In genomic region chr5:88676637-88677481, GRCh38 we compare ENCODE assay signal across 10 cellular contexts.
DNase-seq lines count a peak whose midpoint lies in the region; ATAC-seq and TF ChIP-seq lines count a peak whose summit lies in the region.
"Had no signal": no experiment of that assay in that cellular context is flagged by ENCODE, and none has a peak within 500 bp of the region (broad histone marks: within the 10 kb centered on the region; RNA-seq: fewer than 3 reads in every experiment).

No MANE protein-coding gene starts in this region.

- H3K4me2 ChIP-seq in PC-9, result peak overlapping the region; percentile 98

- no TSS peak for BruUV-seq in PC-9 (replicated peaks; lab: Mats Ljungman, UMichigan)

- no peaks in the 10 kb centered on the region for H4K20me1 ChIP-seq in PC-9 (ENCODE audit: insufficient read depth)

- peaks cover 8% of the 10 kb centered on the region for H3F3A ChIP-seq in PC-9 (ENCODE audit: insufficient read depth, low read depth)

- H3K4me3 ChIP-seq in PC-9, result peak overlapping the region; percentile 77
- H3K4me3 ChIP-seq in endodermal cell (ENCODE audit: low read length), result peak overlapping the region; percentile 76

- H3K9me3 ChIP-seq in PC-9 (ENCODE audit: insufficient read depth, low read depth), result no peaks in the 10 kb centered on the region
- no peaks in the 10 kb centered on the region for H3K9me3 ChIP-seq in endodermal cell (ENCODE audit: control insufficient read depth, low read length)

- H3K27ac ChIP-seq in PC-9 (no peak overlapping the region), endodermal cell (ENCODE audit: low read depth, low read length) (peak overlapping the region; percentile 99)

- peaks cover 33% of the 10 kb centered on the region for H3K4me1 Mint-ChIP-seq in activated CD4-positive, alpha-beta memory T cell treated with anti-CD3 and anti-CD28 coated beads, Interleukin-2, amount 10 ng/mL, durations not matched to agents 7 days and 5 days
- H3K4me1 Mint-ChIP-seq in activated CD4-positive, alpha-beta memory T cell treated with anti-CD3 and anti-CD28 coated beads for 36 hours (ENCODE audit: low read depth), result peaks cover 29% of the 10 kb centered on the region
- H3K4me1 Mint-ChIP-seq in endodermal cell, result peaks cover 23% of the 10 kb centered on the region
- H3K4me1 Mint-ChIP-seq in stimulated activated naive CD8-positive, alpha-beta T cell treated with anti-CD3 and anti-CD28 coated beads, Interleukin-15, amount 100 ng/mL, for 72 hours, result peaks cover 68% of the 10 kb centered on the region

- H3K27me3 ChIP-seq in PC-9 (ENCODE audit: insufficient read depth, low read depth) (no peaks in the 10 kb centered on the region), endodermal cell (ENCODE audit: control insufficient read depth, insufficient read depth, low read length, poor library complexity, severe bottlenecking) (peaks cover 100% of the 10 kb centered on the region)

- H3K27me3 Mint-ChIP-seq in activated CD4-positive, alpha-beta memory T cell treated with anti-CD3 and anti-CD28 coated beads, Interleukin-2, amount 10 ng/mL, durations not matched to agents 7 days and 5 days, result peaks cover 82% of the 10 kb centered on the region
- peaks cover 74% of the 10 kb centered on the region for H3K27me3 Mint-ChIP-seq in activated CD4-positive, alpha-beta memory T cell treated with anti-CD3 and anti-CD28 coated beads for 36 hours
- peaks cover 97% of the 10 kb centered on the region for H3K27me3 Mint-ChIP-seq in endodermal cell (ENCODE audit: insufficient read depth)
- peaks cover 100% of the 10 kb centered on the region for H3K27me3 Mint-ChIP-seq in stimulated activated naive CD8-positive, alpha-beta T cell treated with anti-CD3 and anti-CD28 coated beads, Interleukin-15, amount 100 ng/mL, for 72 hours

- POLR2A ChIA-PET in activated CD4-positive, alpha-beta memory T cell treated with anti-CD3 and anti-CD28 coated beads, Interleukin-2, amount 10 ng/mL, durations not matched to agents 7 days and 5 days (lab: Charles Lee), result no interaction called here
- POLR2A ChIA-PET in activated CD4-positive, alpha-beta memory T cell treated with anti-CD3 and anti-CD28 coated beads for 36 hours (lab: Charles Lee), result no interaction called here
- POLR2A ChIA-PET in PC-9 (lab: Charles Lee; ENCODE audit: unreplicated experiment), result no interaction called here

- TF ChIP-seq CTCF in PC-9 (conservative IDR thresholded peaks at IDR 0.05) (no peak), endodermal cell (conservative IDR thresholded peaks at IDR 0.05) (no peak)

- H3K9me3 Mint-ChIP-seq in activated CD4-positive, alpha-beta memory T cell treated with anti-CD3 and anti-CD28 coated beads, Interleukin-2, amount 10 ng/mL, durations not matched to agents 7 days and 5 days, result no peaks in the 10 kb centered on the region
- H3K9me3 Mint-ChIP-seq in activated CD4-positive, alpha-beta memory T cell treated with anti-CD3 and anti-CD28 coated beads for 36 hours, result no peaks in the 10 kb centered on the region
- H3K9me3 Mint-ChIP-seq in endodermal cell, result no peaks in the 10 kb centered on the region
- H3K9me3 Mint-ChIP-seq in stimulated activated naive CD8-positive, alpha-beta T cell treated with anti-CD3 and anti-CD28 coated beads, Interleukin-15, amount 100 ng/mL, for 72 hours, result no peaks in the 10 kb centered on the region

- H3K9ac ChIP-seq in endodermal cell (ENCODE audit: extremely low read depth, low read length, poor library complexity, severe bottlenecking), result no peak overlapping the region

- CTCF ChIA-PET in activated CD4-positive, alpha-beta memory T cell treated with anti-CD3 and anti-CD28 coated beads, Interleukin-2, amount 10 ng/mL, durations not matched to agents 7 days and 5 days (lab: Charles Lee), result interaction anchor here (1.3 kb wide), 1 partner anchor 13 kb away, joined by 6 read pairs; no protein-coding TSS in a partner anchor
- CTCF ChIA-PET in activated CD4-positive, alpha-beta memory T cell treated with anti-CD3 and anti-CD28 coated beads for 36 hours (lab: Charles Lee), result interaction anchor here (0.8 to 3.8 kb wide), 2 partner anchors 13 to 15 kb away, joined by 3 to 21 read pairs; no protein-coding TSS in a partner anchor
- CTCF ChIA-PET in PC-9 (lab: Charles Lee), result no interaction called here

- DNase-seq in activated CD4-positive, alpha-beta memory T cell treated with anti-CD3 and anti-CD28 coated beads, Interleukin-2, amount 10 ng/mL, durations not matched to agents 7 days and 5 days, result no peak
- no peak for DNase-seq in activated CD4-positive, alpha-beta memory T cell treated with anti-CD3 and anti-CD28 coated beads for 36 hours
- DNase-seq in PC-9 (no peak), endodermal cell (no peak), NCI-H2196 treated with DMSO at 0.1 percent for 48 hours (lab: John Stamatoyannopoulos, UW; ENCODE audit: unreplicated experiment) (no peak), mesenteric fat pad (ENCODE audit: low spot score) (no peak)
- no peak for DNase-seq in stimulated activated naive CD8-positive, alpha-beta T cell treated with anti-CD3 and anti-CD28 coated beads, Interleukin-15, amount 100 ng/mL, for 72 hours
- DNase-seq in activated CD4-positive, alpha-beta T cell treated with anti-CD3 and anti-CD28 coated beads for 48 hours, result no peak
- DNase-seq: NCI-H1105; stimulated activated CD4-positive, alpha-beta T cell treated with anti-CD3 and anti-CD28 coated beads, Interleukin-4, amount 100 ng/mL, for 24 hours had no signal

- H3K36me3 Mint-ChIP-seq in activated CD4-positive, alpha-beta memory T cell treated with anti-CD3 and anti-CD28 coated beads, Interleukin-2, amount 10 ng/mL, durations not matched to agents 7 days and 5 days (ENCODE audit: low read depth), result peaks cover 21% of the 10 kb centered on the region
- peaks cover 12% of the 10 kb centered on the region for H3K36me3 Mint-ChIP-seq in activated CD4-positive, alpha-beta memory T cell treated with anti-CD3 and anti-CD28 coated beads for 36 hours
- H3K36me3 Mint-ChIP-seq in endodermal cell (ENCODE audit: low read depth), result no peaks in the 10 kb centered on the region

- H3K9me2 ChIP-seq in PC-9 (ENCODE audit: insufficient read depth), result no peaks in the 10 kb centered on the region

- no peaks in the 10 kb centered on the region for H3K36me3 ChIP-seq in PC-9 (ENCODE audit: low read depth)
- no peaks in the 10 kb centered on the region for H3K36me3 ChIP-seq in endodermal cell (ENCODE audit: control insufficient read depth, insufficient read depth, low read length)

- intact Hi-C loops in activated CD4-positive, alpha-beta memory T cell treated with anti-CD3 and anti-CD28 coated beads for 36 hours (cut with micrococcal nuclease), result loop anchor here (5.0 to 10.0 kb wide), 2 partner anchors 175 to 412 kb away; partner anchors contain the start of gene TMEM161B
- intact Hi-C loops in PC-9 (cut with micrococcal nuclease; ENCODE audit: unreplicated experiment), result loop anchor here (1.0 to 10.0 kb wide), 3 partner anchors 74 to 239 kb away; no protein-coding TSS in a partner anchor

- H3K27ac Mint-ChIP-seq in activated CD4-positive, alpha-beta memory T cell treated with anti-CD3 and anti-CD28 coated beads, Interleukin-2, amount 10 ng/mL, durations not matched to agents 7 days and 5 days, result no peak overlapping the region
- no peak overlapping the region for H3K27ac Mint-ChIP-seq in activated CD4-positive, alpha-beta memory T cell treated with anti-CD3 and anti-CD28 coated beads for 36 hours
- H3K27ac Mint-ChIP-seq in endodermal cell, result no peak overlapping the region
- no peak overlapping the region for H3K27ac Mint-ChIP-seq in stimulated activated naive CD8-positive, alpha-beta T cell treated with anti-CD3 and anti-CD28 coated beads, Interleukin-15, amount 100 ng/mL, for 72 hours

- H3K4me3 Mint-ChIP-seq in activated CD4-positive, alpha-beta memory T cell treated with anti-CD3 and anti-CD28 coated beads, Interleukin-2, amount 10 ng/mL, durations not matched to agents 7 days and 5 days, result peak overlapping the region; percentile 17
- H3K4me3 Mint-ChIP-seq in activated CD4-positive, alpha-beta memory T cell treated with anti-CD3 and anti-CD28 coated beads for 36 hours, result no peak overlapping the region
- no peak overlapping the region for H3K4me3 Mint-ChIP-seq in endodermal cell
- H3K4me3 Mint-ChIP-seq in stimulated activated naive CD8-positive, alpha-beta T cell treated with anti-CD3 and anti-CD28 coated beads, Interleukin-15, amount 100 ng/mL, for 72 hours, result peak overlapping the region; percentile 72 to 75

- WGBS in endodermal cell (ENCODE audit: insufficient coverage in 1 of 2, insufficient read length in 1 of 2), 2 experiments, result 39 to 42% methylated on average over 6 to 8 of the region's 8 CpGs

- no peak for ATAC-seq in stimulated activated naive CD8-positive, alpha-beta T cell treated with anti-CD3 and anti-CD28 coated beads, Interleukin-15, amount 100 ng/mL, for 72 hours

- no peaks in the 10 kb centered on the region for H3K79me2 ChIP-seq in PC-9 (ENCODE audit: low read depth)

- H3K4me1 ChIP-seq in PC-9 (replicated peaks; ENCODE audit: insufficient read depth), result peaks cover 10% of the 10 kb centered on the region
- no peaks in the 10 kb centered on the region for H3K4me1 ChIP-seq in endodermal cell (ENCODE audit: control insufficient read depth, insufficient read depth, low read length)

- peak overlapping the region; percentile 75 for H2AFZ ChIP-seq in PC-9

Comparison
In these comparisons a context has a peak if more than half of its experiments do, and no peak if none do; other contexts are left out.
1. H3K4me3 Mint-ChIP-seq: peak in activated CD4-positive, alpha-beta memory T cell treated with anti-CD3 and anti-CD28 coated beads, Interleukin-2, amount 10 ng/mL, durations not matched to agents 7 days and 5 days (single experiment) and stimulated activated naive CD8-positive, alpha-beta T cell treated with anti-CD3 and anti-CD28 coated beads, Interleukin-15, amount 100 ng/mL, for 72 hours (2 of 2); none in activated CD4-positive, alpha-beta memory T cell treated with anti-CD3 and anti-CD28 coated beads for 36 hours (single experiment) and endodermal cell (single experiment).